14 cellular contexts compared by ENCODE assay signal in the genomic region with DNA sequence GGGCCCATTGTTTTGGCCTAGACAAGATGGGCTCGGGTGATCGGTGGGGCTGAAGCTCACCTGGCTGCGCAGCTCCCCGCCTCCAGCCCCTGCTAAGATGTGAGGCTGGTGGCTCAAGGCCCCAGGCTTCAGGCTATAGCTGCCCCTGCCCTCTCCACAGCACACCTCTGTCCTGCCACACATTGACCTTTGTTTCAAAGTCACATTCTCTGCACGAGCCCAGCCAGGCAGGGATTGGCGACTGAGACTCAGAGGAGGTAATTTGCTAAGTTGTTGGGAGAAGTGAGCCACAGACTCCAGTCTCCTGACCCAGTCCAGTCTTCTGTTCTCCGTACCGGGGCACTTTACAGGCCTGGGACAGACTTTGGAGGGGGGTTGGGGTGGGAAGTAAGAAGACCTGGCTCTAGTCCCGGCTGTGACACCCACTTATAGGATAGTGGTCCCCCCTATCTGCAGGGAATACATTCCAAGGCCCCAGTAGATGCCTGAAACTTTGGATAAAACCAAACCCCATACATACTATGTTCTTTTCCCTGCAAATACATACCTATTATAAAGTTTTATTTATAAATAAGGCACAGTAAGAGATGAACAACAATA. TPM values are rescaled to one million over a fixed set of nuclear protein-coding genes. Genes with fewer than 3 reads are reported as not detected.
DNase-seq lines count a peak whose midpoint lies in the region; ATAC-seq and TF ChIP-seq lines count a peak whose summit lies in the region.
"Had no signal": no experiment of that assay in that cellular context is flagged by ENCODE, and none has a peak within 500 bp of the region (broad histone marks: within the 10 kb centered on the region; RNA-seq: fewer than 3 reads in every experiment).

No MANE protein-coding gene starts in this region.

- H2AFZ ChIP-seq in parathyroid adenoma, result no peak overlapping the region

- H3K27ac ChIP-seq in left ventricle myocardium inferior (replicated peaks), result peak overlapping the region; percentile 89
- H3K27ac ChIP-seq in gastroesophageal sphincter, result peak overlapping the region; percentile 79 to 90 (median 86)
- H3K27ac ChIP-seq in parathyroid adenoma, result peak overlapping the region; percentile 29
- H3K27ac ChIP-seq in vagina, result peak overlapping the region; percentile 83

- H3K4me3 ChIP-seq in left ventricle myocardium inferior (peak overlapping the region; percentile 19), gastroesophageal sphincter (no peak overlapping the region), parathyroid adenoma (ENCODE audit: low read depth, low read length) (no peak overlapping the region), vagina (peak overlapping the region in 1 of 2 donors; percentile 38)

- no peak for ATAC-seq in Right ventricle myocardium inferior
- ATAC-seq in gastroesophageal sphincter, result no peak
- no peak for ATAC-seq in GM18873 (IDR thresholded peaks at IDR 0.05; ENCODE audit: low FRiP score, unreplicated experiment)
- ATAC-seq: activated CD4-positive, alpha-beta T cell treated with anti-CD3 and anti-CD28 coated beads for 36 hours had no signal

- no peak for TF ChIP-seq CTCF in left ventricle myocardium inferior (IDR thresholded peaks at IDR 0.05; ENCODE audit: borderline replicate concordance)
- no peak for TF ChIP-seq CTCF in gastroesophageal sphincter (IDR thresholded peaks at IDR 0.05)
- no peak for TF ChIP-seq CTCF in parathyroid adenoma (IDR thresholded peaks at IDR 0.05)
- TF ChIP-seq CTCF in vagina (IDR thresholded peaks at IDR 0.05), result no peak

- H3K4me1 ChIP-seq in left ventricle myocardium inferior (peaks cover 92% of the 10 kb centered on the region), gastroesophageal sphincter (peaks cover 36 to 100% (median 86%) of the 10 kb centered on the region in 3 donors), parathyroid adenoma (no peaks in the 10 kb centered on the region), vagina (peaks cover 92% of the 10 kb centered on the region)

- H3K79me2 ChIP-seq in parathyroid adenoma, result no peaks in the 10 kb centered on the region

- H3K9me3 ChIP-seq in left ventricle myocardium inferior (replicated peaks), result no peaks in the 10 kb centered on the region
- no peaks in the 10 kb centered on the region for H3K9me3 ChIP-seq in gastroesophageal sphincter
- no peaks in the 10 kb centered on the region for H3K9me3 ChIP-seq in parathyroid adenoma (ENCODE audit: control insufficient read depth, low read length)
- no peaks in the 10 kb centered on the region for H3K9me3 ChIP-seq in vagina

- no peak overlapping the region for H3K4me2 ChIP-seq in parathyroid adenoma (ENCODE audit: low read length)

- no peak for DNase-seq in left ventricle myocardium inferior
- no peak for DNase-seq in Right ventricle myocardium inferior (ENCODE audit: missing footprints)
- no peak for DNase-seq in vagina (ENCODE audit: extremely low spot score in 2 of 2)
- DNase-seq in NAMALWA (ENCODE audit: low spot score), result no peak
- DNase-seq in central memory CD4-positive, alpha-beta T cell, result no peak
- DNase-seq: activated CD4-positive, alpha-beta T cell treated with anti-CD3 and anti-CD28 coated beads for 36 hours; DMS79 treated with DMSO at 0.1 percent for 48 hours; NCI-H1092 treated with DMSO at 0.1 percent for 48 hours; NCI-H69; stimulated activated CD4-positive, alpha-beta T cell treated with anti-CD3 and anti-CD28 coated beads, Interleukin-15, amount 100 ng/mL, for 24 hours had no signal

- H3K36me3 ChIP-seq in left ventricle myocardium inferior (no peaks in the 10 kb centered on the region), gastroesophageal sphincter (no peaks in the 10 kb centered on the region), parathyroid adenoma (ENCODE audit: control insufficient read depth, insufficient read depth, low read length) (no peaks in the 10 kb centered on the region), vagina (no peaks in the 10 kb centered on the region)

- TF ChIP-seq POLR2A in gastroesophageal sphincter (IDR thresholded peaks at IDR 0.05) (no peak), vagina (IDR thresholded peaks at IDR 0.05) (no peak)

- H3K27me3 ChIP-seq in left ventricle myocardium inferior (ENCODE audit: low read depth) (no peaks in the 10 kb centered on the region), gastroesophageal sphincter (no peaks in the 10 kb centered on the region), parathyroid adenoma (ENCODE audit: control insufficient read depth, insufficient read depth, low read length) (no peaks in the 10 kb centered on the region), vagina (no peaks in the 10 kb centered on the region)

- H3K9ac ChIP-seq in parathyroid adenoma, result no peak overlapping the region

- WGBS in gastroesophageal sphincter (ENCODE audit: low coverage in 1 of 2), 2 donors, result no CpG with 5 or more reads among the region's 9 CpGs

- intact Hi-C loops in left ventricle myocardium inferior (cut with micrococcal nuclease), result no loop called here
- intact Hi-C loops in Right ventricle myocardium inferior (cut with DNase I), result no loop called here
- intact Hi-C loops in vagina (cut with DNase I), result no loop called here

- TF ChIP-seq EP300 in gastroesophageal sphincter (IDR thresholded peaks at IDR 0.05), result no peak

RNA-seq across cellular contexts. Expression of a gene that starts 13.4 kb away (rescaled TPM):
- total RNA-seq in left ventricle myocardium inferior, result 39.7 TPM
- total RNA-seq in Right ventricle myocardium inferior, result 57.2 TPM
- 100 to 1,000 TPM in 3 of 4 donors, 10 to 100 TPM in 1; 87.5 to 161 (median 113) TPM for total RNA-seq in gastroesophageal sphincter
- total RNA-seq in vagina, result 173 TPM
- total RNA-seq: activated CD4-positive, alpha-beta T cell treated with anti-CD3 and anti-CD28 coated beads for 36 hours had no signal

RNA-seq across cellular contexts. Expression of a gene that starts 24.3 kb away (rescaled TPM):
- not detected for total RNA-seq in left ventricle myocardium inferior
- not detected for total RNA-seq in Right ventricle myocardium inferior
- not detected for total RNA-seq in gastroesophageal sphincter
- total RNA-seq in vagina, result not detected
- total RNA-seq: A673; activated CD4-positive, alpha-beta T cell treated with anti-CD3 and anti-CD28 coated beads for 36 hours had no signal

RNA-seq across cellular contexts. Expression of a gene that starts 47.6 kb away (rescaled TPM):
- total RNA-seq in left ventricle myocardium inferior (not detected), Right ventricle myocardium inferior (not detected), gastroesophageal sphincter (not detected), vagina (0.25 TPM)
- total RNA-seq: A673; activated CD4-positive, alpha-beta T cell treated with anti-CD3 and anti-CD28 coated beads for 36 hours had no signal

RNA-seq across cellular contexts. Expression of a gene that starts 55.9 kb away (rescaled TPM):
- total RNA-seq in left ventricle myocardium inferior (15.5 TPM), Right ventricle myocardium inferior (21.9 TPM), gastroesophageal sphincter (10 to 100 TPM; 12.3 to 58.0 (median 35.2) TPM), vagina (21.4 TPM)
- total RNA-seq: A673 had no signal

Comparison
In these comparisons a context has a peak if more than half of its experiments do, and no peak if none do; other contexts are left out.
1. H3K27ac ChIP-seq: peak in every context shown above with its lines; median percentile 89 in left ventricle myocardium inferior; 86 in gastroesophageal sphincter; 83 in vagina; 29 in parathyroid adenoma.